In the genomic region with DNA sequence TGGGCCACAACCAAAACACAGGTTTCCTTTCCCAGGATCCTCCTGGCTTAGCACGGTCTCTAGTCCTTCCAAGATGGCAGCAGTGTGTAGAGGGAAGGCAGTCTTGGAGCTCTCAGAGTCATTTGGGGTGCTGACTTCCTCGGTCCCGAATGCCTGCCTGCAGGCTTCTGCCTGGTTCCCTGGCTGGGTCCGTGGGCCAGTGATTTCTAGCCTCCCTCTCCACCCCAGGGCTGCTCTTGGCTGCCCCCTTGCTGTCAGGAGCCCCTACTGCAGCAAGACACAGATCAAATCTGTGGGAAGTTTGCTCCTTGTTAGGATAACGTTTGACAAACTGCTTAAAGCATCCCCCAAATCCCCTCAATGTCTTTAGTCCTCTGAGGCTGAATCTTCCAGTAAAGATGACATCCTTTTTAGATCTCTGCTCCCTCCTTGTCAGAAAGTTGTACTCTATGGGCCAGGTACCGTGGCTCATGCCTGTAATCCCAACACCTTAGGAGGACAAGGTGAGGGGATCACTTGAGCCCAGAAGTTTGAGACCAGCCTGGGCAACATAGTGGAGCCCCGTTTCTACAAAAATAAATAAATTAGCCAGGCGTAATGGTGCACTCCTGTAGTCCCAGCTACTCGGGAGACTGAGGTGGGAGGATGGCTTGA, we compare ENCODE assay signal across 9 cellular contexts.
DNase-seq lines count a peak whose midpoint lies in the region; ATAC-seq and TF ChIP-seq lines count a peak whose summit lies in the region.
"Had no signal": no experiment of that assay in that cellular context is flagged by ENCODE, and none has a peak within 500 bp of the region (broad histone marks: within the 10 kb centered on the region; RNA-seq: fewer than 3 reads in every experiment).

No MANE protein-coding gene starts in this region.

- WGBS in mesenchymal stem cell: 42% methylated on average over 9 of the region's 9 CpGs

- peak; percentile 88 for TF ChIP-seq CTCF in fibroblast of villous mesenchyme (IDR thresholded peaks at IDR 0.05; ENCODE audit: insufficient read depth, low read depth, low read length)

- peaks cover 0 to 14% of the 10 kb centered on the region in 2 experiments for H3K27me3 ChIP-seq in mesenchymal stem cell (ENCODE audit: control insufficient read depth in 1 of 2, insufficient read depth in 1 of 2, low read length in 2 of 2)
- H3K27me3 ChIP-seq: BLaER1 had no signal

- H4K8ac ChIP-seq in mesenchymal stem cell (ENCODE audit: low read length): no peak overlapping the region

- H3K79me1 ChIP-seq in mesenchymal stem cell (replicated peaks; ENCODE audit: low read length, poor library complexity, severe bottlenecking): no peaks in the 10 kb centered on the region

- H3K23ac ChIP-seq in mesenchymal stem cell (ENCODE audit: low read length in 2 of 2): no peak overlapping the region

- no peak overlapping the region for H2AK5ac ChIP-seq in mesenchymal stem cell (ENCODE audit: low read length, severe bottlenecking)

- no peak overlapping the region for H3K9ac ChIP-seq in mesenchymal stem cell (ENCODE audit: low read length)
- H3K9ac ChIP-seq: BLaER1 had no signal

- no peak overlapping the region for H3K4me2 ChIP-seq in mesenchymal stem cell (ENCODE audit: low read length, poor library complexity, severe bottlenecking)
- H3K4me2 ChIP-seq: BLaER1 had no signal

- peak; percentile 24 for DNase-seq in NCI-H1105 treated with DMSO at 0.1 percent for 48 hours (lab: John Stamatoyannopoulos, UW)
- DNase-seq in NCI-H1105 (lab: John Stamatoyannopoulos, UW): no peak
- peak; percentile 37 to 85 for DNase-seq in NCI-H526 (lab: John Stamatoyannopoulos, UW)
- peak; percentile 33 for DNase-seq in activated T-cell treated with anti-CD3 and anti-CD28 coated beads for 4 hours
- peak; percentile 14 for DNase-seq in fibroblast of villous mesenchyme (ENCODE audit: low read depth)
- DNase-seq in pons (ENCODE audit: low spot score): peak; percentile 19
- no peak for DNase-seq in mesenchymal stem cell

- H3K27ac ChIP-seq in mesenchymal stem cell (ENCODE audit: low read length, poor library complexity, severe bottlenecking): no peak overlapping the region
- H3K27ac ChIP-seq: BLaER1 had no signal

- H4K91ac ChIP-seq in mesenchymal stem cell (ENCODE audit: low read length): no peak overlapping the region

- H2BK15ac ChIP-seq in mesenchymal stem cell (ENCODE audit: low read depth, poor library complexity, severe bottlenecking): no peak overlapping the region

- H2AFZ ChIP-seq in mesenchymal stem cell (ENCODE audit: low read depth, low read length): no peak overlapping the region

- no peaks in the 10 kb centered on the region for H3K4me1 ChIP-seq in mesenchymal stem cell (ENCODE audit: control insufficient read depth, insufficient read depth, low read depth, low read length)

- ATAC-seq in GM19455 (IDR thresholded peaks at IDR 0.05; ENCODE audit: unreplicated experiment): no peak

- H2BK12ac ChIP-seq in mesenchymal stem cell (ENCODE audit: low read length in 2 of 2): no peak overlapping the region

- no peak overlapping the region for H2BK5ac ChIP-seq in mesenchymal stem cell (ENCODE audit: low read depth, low read length, poor library complexity, severe bottlenecking)

- no peaks in the 10 kb centered on the region for H3K36me3 ChIP-seq in mesenchymal stem cell (ENCODE audit: control insufficient read depth in 1 of 2, insufficient read depth in 2 of 2, low read depth in 1 of 2, low read length in 2 of 2)
- H3K36me3 ChIP-seq: BLaER1 had no signal

- peaks cover 20% of the 10 kb centered on the region for H3K9me3 ChIP-seq in mesenchymal stem cell (ENCODE audit: control insufficient read depth, low read length)
- H3K9me3 ChIP-seq: BLaER1 had no signal

- H3K4ac ChIP-seq in mesenchymal stem cell (ENCODE audit: low read depth in 1 of 2, low read length in 2 of 2): no peak overlapping the region

- H3K18ac ChIP-seq in mesenchymal stem cell (ENCODE audit: low read depth in 1 of 2, low read length in 2 of 2): no peak overlapping the region

- no peak overlapping the region for H2BK120ac ChIP-seq in mesenchymal stem cell (ENCODE audit: low read depth, low read length)

- no peak overlapping the region for H3K4me3 ChIP-seq in fibroblast of villous mesenchyme (ENCODE audit: low read depth, low read length)
- H3K4me3 ChIP-seq in mesenchymal stem cell (ENCODE audit: insufficient read depth in 1 of 2, low read depth in 1 of 2, low read length in 2 of 2): no peak overlapping the region
- H3K4me3 ChIP-seq: BLaER1 had no signal

- no peak overlapping the region for H3K14ac ChIP-seq in mesenchymal stem cell (ENCODE audit: low read length in 2 of 2)

Comparison
In these comparisons a context has a peak if more than half of its experiments do, and no peak if none do; other contexts are left out.
1. DNase-seq: peak in NCI-H1105 treated with DMSO at 0.1 percent for 48 hours (single experiment), NCI-H526 (2 of 2), activated T-cell treated with anti-CD3 and anti-CD28 coated beads for 4 hours (single experiment), fibroblast of villous mesenchyme (single experiment) and pons (single experiment); none in NCI-H1105 (single experiment) and mesenchymal stem cell (single experiment).